Comparison of ENCODE assay signal across 15 cellular contexts in the genomic region with DNA sequence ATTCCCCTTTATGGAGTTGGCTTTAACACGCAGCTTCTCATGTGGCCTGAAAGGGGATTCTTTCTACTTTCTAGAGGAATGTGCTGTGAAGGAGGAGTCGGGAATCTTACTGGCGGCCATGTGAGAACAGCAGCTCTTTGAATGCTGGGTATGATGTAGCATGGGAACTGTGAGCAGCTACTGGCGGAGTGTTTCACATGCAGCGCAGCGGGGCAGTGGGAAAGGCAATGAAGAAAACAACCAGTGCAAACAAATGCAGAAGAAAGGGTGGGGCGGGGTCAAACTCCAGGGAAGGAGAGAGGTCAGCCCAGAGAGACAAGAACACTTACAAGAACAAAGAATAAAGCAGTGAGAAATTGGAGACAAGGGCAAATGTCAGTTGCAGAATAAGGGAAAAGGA.
DNase-seq lines count a peak whose midpoint lies in the region; ATAC-seq and TF ChIP-seq lines count a peak whose summit lies in the region.
"Had no signal": no experiment of that assay in that cellular context is flagged by ENCODE, and none has a peak within 500 bp of the region (broad histone marks: within the 10 kb centered on the region; RNA-seq: fewer than 3 reads in every experiment).

No MANE protein-coding gene starts in this region.

- H4K5ac ChIP-seq in mesendoderm (ENCODE audit: low read length), result no peak overlapping the region

- intact Hi-C loops in heart right ventricle (cut with DNase I), result no loop called here
- intact Hi-C loops in Right ventricle myocardium superior (cut with DNase I), result no loop called here
- intact Hi-C loops in posterior vena cava (cut with DNase I), result no loop called here

- ATAC-seq in heart right ventricle, result peak in 1 of 8 donors; percentile 29
- no peak for ATAC-seq in Right ventricle myocardium superior (ENCODE audit: poor library complexity)
- no peak for ATAC-seq in GM19324 (IDR thresholded peaks at IDR 0.05; ENCODE audit: low FRiP score, unreplicated experiment)
- ATAC-seq: A549; activated CD8-positive, alpha-beta T cell treated with anti-CD3 and anti-CD28 coated beads for 36 hours had no signal

- no peak overlapping the region for H2BK120ac ChIP-seq in mesendoderm (ENCODE audit: low read depth, low read length)

- no peak overlapping the region for H3K18ac ChIP-seq in mesendoderm (ENCODE audit: low read length)

- no peak overlapping the region for H3K9ac ChIP-seq in mesendoderm (ENCODE audit: low read length)

- H3K4me1 ChIP-seq in heart right ventricle (no peaks in the 10 kb centered on the region), mesendoderm (ENCODE audit: control insufficient read depth, low read depth, low read length) (no peaks in the 10 kb centered on the region)
- H3K4me1 ChIP-seq in effector memory CD4-positive, alpha-beta T cell (ENCODE audit: control insufficient read depth, insufficient read depth, low read length, poor library complexity, severe bottlenecking), result no peaks in the 10 kb centered on the region
- H3K4me1 ChIP-seq: A549 had no signal

- peak; percentile 3 to 10 for DNase-seq in heart right ventricle
- DNase-seq in Right ventricle myocardium superior, result no peak
- peak; percentile 3 for DNase-seq in endothelial cell (ENCODE audit: low spot score)
- peak; percentile 95 for DNase-seq in mesendoderm
- DNase-seq in effector memory CD4-positive, alpha-beta T cell, result no peak
- DNase-seq in posterior vena cava (ENCODE audit: low spot score), result no peak
- DNase-seq in NCI-H1436 (lab: John Stamatoyannopoulos, UW), result no peak
- DNase-seq: activated CD8-positive, alpha-beta T cell treated with anti-CD3 and anti-CD28 coated beads for 36 hours; activated naive CD4-positive, alpha-beta T cell treated with Interleukin-2 at 50 U/mL for 16 hours; NCI-H2227 treated with DMSO at 0.1 percent for 48 hours; T-helper 9 cell had no signal

- H3K79me2 ChIP-seq in mesendoderm (ENCODE audit: control insufficient read depth, insufficient read depth, low read length), result no peaks in the 10 kb centered on the region

- 63 to 78% methylated on average over 7 of the region's 7 CpGs for WGBS in heart right ventricle, 2 donors
- no CpG with 5 or more reads among the region's 7 CpGs for WGBS in mesendoderm (ENCODE audit: extremely low coverage, insufficient coverage, low lambda C conversion rate)

- H3K79me1 ChIP-seq in mesendoderm (ENCODE audit: low read length), result no peaks in the 10 kb centered on the region

- no peak overlapping the region for H2BK15ac ChIP-seq in mesendoderm (replicated peaks; ENCODE audit: low read depth)

- TF ChIP-seq CTCF in heart right ventricle (IDR thresholded peaks at IDR 0.05) (no peak), endothelial cell (IDR thresholded peaks at IDR 0.05; ENCODE audit: unreplicated experiment) (no peak)

- no peaks in the 10 kb centered on the region for H3K27me3 Mint-ChIP-seq in endothelial cell (ENCODE audit: unreplicated experiment)
- H3K27me3 Mint-ChIP-seq: activated CD8-positive, alpha-beta T cell treated with anti-CD3 and anti-CD28 coated beads for 36 hours had no signal

- H2BK5ac ChIP-seq in mesendoderm (ENCODE audit: low read length), result no peak overlapping the region

- no peak overlapping the region for H3K23ac ChIP-seq in mesendoderm (ENCODE audit: low read length)

- no peak overlapping the region for H3K4me3 Mint-ChIP-seq in endothelial cell (ENCODE audit: unreplicated experiment)
- H3K4me3 Mint-ChIP-seq: activated CD8-positive, alpha-beta T cell treated with anti-CD3 and anti-CD28 coated beads for 36 hours had no signal

- H3K27ac Mint-ChIP-seq in endothelial cell (ENCODE audit: unreplicated experiment), result no peak overlapping the region
- H3K27ac Mint-ChIP-seq: activated CD8-positive, alpha-beta T cell treated with anti-CD3 and anti-CD28 coated beads for 36 hours had no signal

- no peaks in the 10 kb centered on the region for H3K9me3 ChIP-seq in heart right ventricle
- H3K9me3 ChIP-seq in effector memory CD4-positive, alpha-beta T cell (ENCODE audit: control insufficient read depth, low read length), result no peaks in the 10 kb centered on the region
- H3K9me3 ChIP-seq: A549, tibial nerve had no signal

- H3K56ac ChIP-seq in mesendoderm (ENCODE audit: low read length), result no peak overlapping the region

- H3K4me1 Mint-ChIP-seq in endothelial cell (ENCODE audit: unreplicated experiment), result peaks cover 3% of the 10 kb centered on the region

- H3K4ac ChIP-seq in mesendoderm (ENCODE audit: low read depth, low read length), result no peak overlapping the region

- no peak overlapping the region for H4K8ac ChIP-seq in mesendoderm (ENCODE audit: low read depth, low read length)

- no peaks in the 10 kb centered on the region for H3K36me3 Mint-ChIP-seq in endothelial cell (ENCODE audit: low read depth, unreplicated experiment)

- H3K4me3 ChIP-seq in heart right ventricle, result no peak overlapping the region
- H3K4me3 ChIP-seq in mesendoderm (ENCODE audit: low read length), result no peak overlapping the region
- H3K4me3 ChIP-seq in effector memory CD4-positive, alpha-beta T cell (ENCODE audit: insufficient read depth, low read depth, low read length, poor library complexity, severe bottlenecking), result no peak overlapping the region
- H3K4me3 ChIP-seq: A549, tibial nerve had no signal

- no peaks in the 10 kb centered on the region for H3K9me3 Mint-ChIP-seq in endothelial cell (ENCODE audit: unreplicated experiment)
- H3K9me3 Mint-ChIP-seq: activated CD8-positive, alpha-beta T cell treated with anti-CD3 and anti-CD28 coated beads for 36 hours had no signal

- H3K36me3 ChIP-seq in heart right ventricle (no peaks in the 10 kb centered on the region), mesendoderm (ENCODE audit: control insufficient read depth, insufficient read depth, low read length) (no peaks in the 10 kb centered on the region)
- no peaks in the 10 kb centered on the region for H3K36me3 ChIP-seq in effector memory CD4-positive, alpha-beta T cell (ENCODE audit: control insufficient read depth, insufficient read depth, low read length)
- H3K36me3 ChIP-seq: tibial nerve had no signal

- no peak overlapping the region for H3K4me2 ChIP-seq in mesendoderm (ENCODE audit: low read length)
- H3K4me2 ChIP-seq: A549 had no signal

- H3K27me3 ChIP-seq in heart right ventricle (no peaks in the 10 kb centered on the region), mesendoderm (ENCODE audit: insufficient read depth, low read length, poor library complexity) (no peaks in the 10 kb centered on the region)
- no peaks in the 10 kb centered on the region for H3K27me3 ChIP-seq in effector memory CD4-positive, alpha-beta T cell (replicated peaks; ENCODE audit: control insufficient read depth, insufficient read depth, low read length, poor library complexity, severe bottlenecking)
- H3K27me3 ChIP-seq: tibial nerve had no signal

- peak overlapping the region in 1 of 10 donors; percentile 1 for H3K27ac ChIP-seq in heart right ventricle
- H3K27ac ChIP-seq in mesendoderm (ENCODE audit: low read depth, low read length), result no peak overlapping the region
- H3K27ac ChIP-seq in effector memory CD4-positive, alpha-beta T cell (ENCODE audit: insufficient read depth, low read length, poor library complexity, severe bottlenecking), result no peak overlapping the region
- H3K27ac ChIP-seq: A549, RWPE1 had no signal

- no peak overlapping the region for H2AK5ac ChIP-seq in mesendoderm (ENCODE audit: low read length)

Comparison
In these comparisons a context has a peak if more than half of its experiments do, and no peak if none do; other contexts are left out.
1. DNase-seq: peak in heart right ventricle (2 of 2), endothelial cell (single experiment) and mesendoderm (single experiment); none in Right ventricle myocardium superior (single experiment), effector memory CD4-positive, alpha-beta T cell (0 of 3), posterior vena cava (single experiment) and NCI-H1436 (single experiment).